ENCODE assay signal across 16 cellular contexts in the genomic region with DNA sequence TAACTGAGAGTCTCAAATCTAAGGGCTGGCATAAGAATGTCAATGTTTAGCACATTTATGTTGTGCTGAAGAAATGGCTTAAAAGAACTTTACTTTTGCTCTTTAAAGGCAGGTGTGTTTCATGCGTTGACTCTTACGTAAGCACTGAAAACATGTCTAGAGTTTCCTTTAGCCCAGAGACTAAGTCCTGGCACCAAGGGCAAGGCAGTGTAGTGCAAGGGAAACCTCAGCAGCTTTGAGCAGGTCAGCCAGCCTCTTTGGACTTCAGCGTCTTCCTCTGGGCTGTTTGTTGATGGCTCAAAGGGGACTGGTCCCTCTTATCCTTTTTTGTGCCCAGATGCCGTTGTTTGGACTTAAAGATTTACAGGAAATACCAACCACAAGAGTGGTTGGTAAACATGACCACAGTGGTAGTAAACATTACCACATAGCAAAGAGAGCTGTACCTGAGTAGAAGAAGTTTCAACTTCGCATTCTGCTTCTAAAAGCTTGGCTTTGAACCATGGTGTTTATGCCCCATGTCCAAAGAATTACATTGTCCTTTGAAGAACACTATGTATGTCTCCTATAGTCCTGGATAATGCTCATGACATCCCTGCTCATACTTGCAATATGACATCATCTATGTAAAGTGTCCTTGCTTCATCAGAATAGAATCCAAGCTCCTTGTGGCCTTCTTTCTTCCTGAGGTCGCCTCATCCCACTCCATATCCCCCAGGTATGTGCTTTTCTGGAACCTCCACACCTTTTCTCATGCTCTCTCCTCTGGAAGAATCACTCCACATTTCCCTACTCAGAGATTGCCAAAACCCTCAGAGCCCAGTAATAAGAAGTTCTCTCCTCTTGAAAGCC. TPM values are rescaled to one million over a fixed set of nuclear protein-coding genes. Genes with fewer than 3 reads are reported as not detected.
DNase-seq lines count a peak whose midpoint lies in the region; ATAC-seq, FAIRE-seq and TF ChIP-seq lines count a peak whose summit lies in the region.
"Had no signal": no experiment of that assay in that cellular context is flagged by ENCODE, and none has a peak within 500 bp of the region (broad histone marks: within the 10 kb centered on the region; RNA-seq: fewer than 3 reads in every experiment).

No MANE protein-coding gene starts in this region.

- H3K9me3 Mint-ChIP-seq in HFFc6 = no peaks in the 10 kb centered on the region
- H3K9me3 Mint-ChIP-seq in astrocyte (ENCODE audit: unreplicated experiment) = no peaks in the 10 kb centered on the region
- peaks cover 7% of the 10 kb centered on the region for H3K9me3 Mint-ChIP-seq in progenitor cell of endocrine pancreas (ENCODE audit: low read depth)

- H3K4me3 ChIP-seq in astrocyte (ENCODE audit: insufficient read depth, low read depth, low read length) (no peak overlapping the region), left lung (no peak overlapping the region)
- H3K4me3 ChIP-seq: BLaER1 treated with 17β-estradiol and CSF1 and Interleukin-3, amounts not matched to agents 10 nM and 100 nM had no signal

- H3K27ac ChIP-seq in astrocyte (ENCODE audit: low read depth, low read length) = no peak overlapping the region
- H3K27ac ChIP-seq in left lung = no peak overlapping the region
- H3K27ac ChIP-seq: BLaER1 treated with 17β-estradiol and CSF1 and Interleukin-3, amounts not matched to agents 10 nM and 100 nM had no signal

- TF ChIP-seq CTCF in HFFc6 (IDR thresholded peaks at IDR 0.05) (no peak), astrocyte (IDR thresholded peaks at IDR 0.05; ENCODE audit: insufficient read depth, low read depth, low read length) (no peak), left lung (IDR thresholded peaks at IDR 0.05) (no peak), progenitor cell of endocrine pancreas (IDR thresholded peaks at IDR 0.05; ENCODE audit: unreplicated experiment) (no peak)

- H3K27me3 Mint-ChIP-seq in HFFc6 (ENCODE audit: insufficient read depth) = no peaks in the 10 kb centered on the region
- H3K27me3 Mint-ChIP-seq in astrocyte (ENCODE audit: low read depth, unreplicated experiment) = no peaks in the 10 kb centered on the region
- H3K27me3 Mint-ChIP-seq in progenitor cell of endocrine pancreas = no peaks in the 10 kb centered on the region

- no peaks in the 10 kb centered on the region for H3K27me3 ChIP-seq in astrocyte (ENCODE audit: insufficient read depth, low read length)
- H3K27me3 ChIP-seq in left lung = no peaks in the 10 kb centered on the region

- ATAC-seq in left lung = peak; percentile 47

- no peaks in the 10 kb centered on the region for H3K9me3 ChIP-seq in astrocyte (ENCODE audit: insufficient read depth, low read depth, low read length)
- no peaks in the 10 kb centered on the region for H3K9me3 ChIP-seq in left lung
- H3K9me3 ChIP-seq: SK-N-SH had no signal

- peaks cover 21% of the 10 kb centered on the region for H3K36me3 Mint-ChIP-seq in HFFc6 (ENCODE audit: low read depth)
- H3K36me3 Mint-ChIP-seq in astrocyte (ENCODE audit: low read depth, unreplicated experiment) = peaks cover 3% of the 10 kb centered on the region
- H3K36me3 Mint-ChIP-seq in progenitor cell of endocrine pancreas (ENCODE audit: insufficient read depth) = peaks cover 10% of the 10 kb centered on the region

- no peak overlapping the region for H3K4me2 ChIP-seq in astrocyte (ENCODE audit: low read length)
- H3K4me2 ChIP-seq: BLaER1 treated with 17β-estradiol and CSF1 and Interleukin-3, amounts not matched to agents 10 nM and 100 nM; SK-N-SH had no signal

- peaks cover 42% of the 10 kb centered on the region for H3K79me2 ChIP-seq in astrocyte (ENCODE audit: insufficient read depth, low read length)

- H3K27ac Mint-ChIP-seq in HFFc6 (peak overlapping the region; percentile 51), astrocyte (ENCODE audit: unreplicated experiment) (peak overlapping the region; percentile 22), progenitor cell of endocrine pancreas (no peak overlapping the region)

- no peak overlapping the region for H3K4me3 Mint-ChIP-seq in HFFc6
- H3K4me3 Mint-ChIP-seq in astrocyte (ENCODE audit: unreplicated experiment) = no peak overlapping the region
- H3K4me3 Mint-ChIP-seq in progenitor cell of endocrine pancreas (ENCODE audit: low read depth) = no peak overlapping the region

- H3K36me3 ChIP-seq in astrocyte (ENCODE audit: insufficient read depth, low read length) (no peaks in the 10 kb centered on the region), left lung (no peaks in the 10 kb centered on the region)

- peaks cover 53% of the 10 kb centered on the region for H3K4me1 ChIP-seq in astrocyte (ENCODE audit: insufficient read depth, low read length)
- H3K4me1 ChIP-seq in left lung = peaks cover 0 to 3% of the 10 kb centered on the region in 2 donors

- intact Hi-C loops in left lung (cut with DNase I) = no loop called here

- no peak overlapping the region for H2AFZ ChIP-seq in astrocyte (ENCODE audit: low read depth, low read length)

- H4K20me1 ChIP-seq in astrocyte (ENCODE audit: insufficient read depth, low read length) = peaks cover 4% of the 10 kb centered on the region

- H3K4me1 Mint-ChIP-seq in HFFc6 (ENCODE audit: low read depth) (peaks cover 94% of the 10 kb centered on the region), astrocyte (ENCODE audit: low read depth, unreplicated experiment) (peaks cover 44% of the 10 kb centered on the region), progenitor cell of endocrine pancreas (ENCODE audit: low read depth) (peaks cover 2% of the 10 kb centered on the region)

- DNase-seq in DMS53 (lab: John Stamatoyannopoulos, UW) = peak; percentile 95
- no peak for DNase-seq in HFFc6
- DNase-seq in astrocyte (ENCODE audit: low read depth) = peak; percentile 16
- no peak for DNase-seq in left lung
- DNase-seq in NCI-H526 treated with DMSO at 0.1 percent for 48 hours (lab: John Stamatoyannopoulos, UW) = no peak
- DNase-seq in T-helper 2 cell = no peak
- no peak for DNase-seq in SHP77 (lab: John Stamatoyannopoulos, UW)
- DNase-seq in progenitor cell of endocrine pancreas (ENCODE audit: low spot score, unreplicated experiment) = no peak
- DNase-seq: NCI-H1105, NCI-H1694 treated with DMSO at 0.1 percent for 48 hours, NCI-H446, NCI-H82, Right ventricle myocardium superior, SK-N-SH had no signal

- no peak overlapping the region for H3K9ac ChIP-seq in astrocyte (ENCODE audit: low read length)
- H3K9ac ChIP-seq: BLaER1 treated with 17β-estradiol and CSF1 and Interleukin-3, amounts not matched to agents 10 nM and 100 nM; SK-N-SH had no signal

- FAIRE-seq in astrocyte (lab: Jason Lieb, UNC) = peak; percentile 34
- FAIRE-seq: A204.1 had no signal

RNA-seq across cellular contexts. Expression of gene TENM4, which starts 23.5 kb away (rescaled TPM):
- 10 to 100 TPM; 20.9 to 45.5 (median 26.5) TPM for total RNA-seq in HFFc6 (2021; fragmentation: NEBNext Ultra II Directional; extraction: Animal tissue kit (Norgen Biotek cat#: 25700))
- total RNA-seq in astrocyte (7.5 and 13.3 TPM in 2 replicates), left lung (1 to 10 TPM; 3.4 to 7.1 TPM), progenitor cell of endocrine pancreas (105 and 117 TPM in 2 replicates)

Comparison
In these comparisons a context has a peak if more than half of its experiments do, and no peak if none do; other contexts are left out.
1. DNase-seq: peak in DMS53 (single experiment) and astrocyte (single experiment); none in HFFc6 (single experiment), left lung (0 of 2), NCI-H526 treated with DMSO at 0.1 percent for 48 hours (single experiment), T-helper 2 cell (0 of 5), SHP77 (0 of 2) and progenitor cell of endocrine pancreas (single experiment).